Comparison of ENCODE assay signal across 1 cellular context in the genomic region with DNA sequence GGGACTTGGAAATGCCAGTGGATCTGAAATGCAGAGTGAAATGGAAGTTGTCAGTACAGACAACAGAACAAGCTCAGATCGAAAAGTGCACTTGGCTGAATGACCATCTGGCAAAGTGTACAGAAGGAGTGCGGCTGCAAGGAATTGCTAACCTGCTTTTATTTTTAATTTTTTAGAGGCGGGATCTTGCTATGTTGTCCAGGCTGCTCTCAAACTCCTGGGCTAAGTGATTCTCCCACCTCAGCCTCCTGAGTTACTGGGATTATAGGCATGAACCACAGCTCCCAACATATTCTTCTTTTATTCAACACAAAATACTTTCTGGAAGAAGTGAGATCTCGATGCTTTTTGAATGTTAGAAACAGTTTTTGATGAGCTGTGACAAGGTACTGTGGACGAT.
TF ChIP-seq lines count a peak whose summit lies in the region.

No MANE protein-coding gene starts in this region.

TF ChIP-seq in K562, 482 proteins besides CTCF, POLR2A, EP300 and RAD21:
- TF ChIP-seq FOXA1 (IDR thresholded peaks at IDR 0.05; ENCODE audit: borderline replicate concordance) (no peak), TBL1XR1 (IDR thresholded peaks at IDR 0.05; ENCODE audit: low read length in 2 of 2) (no peak), ZBTB17 (CRISPR knock-in tag; IDR thresholded peaks at IDR 0.05) (no peak), ARID1B (IDR thresholded peaks at IDR 0.05) (no peak), KDM2B (CRISPR knock-in tag; IDR thresholded peaks at IDR 0.05) (no peak), RBM22 (IDR thresholded peaks at IDR 0.05; ENCODE audit: low read depth, low read length, poor library complexity, severe bottlenecking) (no peak), LCOR (CRISPR knock-in tag; IDR thresholded peaks at IDR 0.05) (no peak), RBM25 (IDR thresholded peaks at IDR 0.05; ENCODE audit: low read depth, low read length, severe bottlenecking) (peak; percentile 26), ZNF282 (CRISPR knock-in tag; IDR thresholded peaks at IDR 0.05) (no peak), ZNF121 (CRISPR knock-in tag; conservative IDR thresholded peaks at IDR 0.05) (0 out of 2 replicates have a peak, but pooled peaks have one; percentile 8)
- TF ChIP-seq, protein P1, sequence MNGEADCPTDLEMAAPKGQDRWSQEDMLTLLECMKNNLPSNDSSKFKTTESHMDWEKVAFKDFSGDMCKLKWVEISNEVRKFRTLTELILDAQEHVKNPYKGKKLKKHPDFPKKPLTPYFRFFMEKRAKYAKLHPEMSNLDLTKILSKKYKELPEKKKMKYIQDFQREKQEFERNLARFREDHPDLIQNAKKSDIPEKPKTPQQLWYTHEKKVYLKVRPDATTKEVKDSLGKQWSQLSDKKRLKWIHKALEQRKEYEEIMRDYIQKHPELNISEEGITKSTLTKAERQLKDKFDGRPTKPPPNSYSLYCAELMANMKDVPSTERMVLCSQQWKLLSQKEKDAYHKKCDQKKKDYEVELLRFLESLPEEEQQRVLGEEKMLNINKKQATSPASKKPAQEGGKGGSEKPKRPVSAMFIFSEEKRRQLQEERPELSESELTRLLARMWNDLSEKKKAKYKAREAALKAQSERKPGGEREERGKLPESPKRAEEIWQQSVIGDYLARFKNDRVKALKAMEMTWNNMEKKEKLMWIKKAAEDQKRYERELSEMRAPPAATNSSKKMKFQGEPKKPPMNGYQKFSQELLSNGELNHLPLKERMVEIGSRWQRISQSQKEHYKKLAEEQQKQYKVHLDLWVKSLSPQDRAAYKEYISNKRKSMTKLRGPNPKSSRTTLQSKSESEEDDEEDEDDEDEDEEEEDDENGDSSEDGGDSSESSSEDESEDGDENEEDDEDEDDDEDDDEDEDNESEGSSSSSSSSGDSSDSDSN (IDR thresholded peaks at IDR 0.05; ENCODE audit: borderline replicate concordance in 1 of 2, low read depth in 2 of 2, low read length in 2 of 2) = no peak
- TF ChIP-seq, protein P2, sequence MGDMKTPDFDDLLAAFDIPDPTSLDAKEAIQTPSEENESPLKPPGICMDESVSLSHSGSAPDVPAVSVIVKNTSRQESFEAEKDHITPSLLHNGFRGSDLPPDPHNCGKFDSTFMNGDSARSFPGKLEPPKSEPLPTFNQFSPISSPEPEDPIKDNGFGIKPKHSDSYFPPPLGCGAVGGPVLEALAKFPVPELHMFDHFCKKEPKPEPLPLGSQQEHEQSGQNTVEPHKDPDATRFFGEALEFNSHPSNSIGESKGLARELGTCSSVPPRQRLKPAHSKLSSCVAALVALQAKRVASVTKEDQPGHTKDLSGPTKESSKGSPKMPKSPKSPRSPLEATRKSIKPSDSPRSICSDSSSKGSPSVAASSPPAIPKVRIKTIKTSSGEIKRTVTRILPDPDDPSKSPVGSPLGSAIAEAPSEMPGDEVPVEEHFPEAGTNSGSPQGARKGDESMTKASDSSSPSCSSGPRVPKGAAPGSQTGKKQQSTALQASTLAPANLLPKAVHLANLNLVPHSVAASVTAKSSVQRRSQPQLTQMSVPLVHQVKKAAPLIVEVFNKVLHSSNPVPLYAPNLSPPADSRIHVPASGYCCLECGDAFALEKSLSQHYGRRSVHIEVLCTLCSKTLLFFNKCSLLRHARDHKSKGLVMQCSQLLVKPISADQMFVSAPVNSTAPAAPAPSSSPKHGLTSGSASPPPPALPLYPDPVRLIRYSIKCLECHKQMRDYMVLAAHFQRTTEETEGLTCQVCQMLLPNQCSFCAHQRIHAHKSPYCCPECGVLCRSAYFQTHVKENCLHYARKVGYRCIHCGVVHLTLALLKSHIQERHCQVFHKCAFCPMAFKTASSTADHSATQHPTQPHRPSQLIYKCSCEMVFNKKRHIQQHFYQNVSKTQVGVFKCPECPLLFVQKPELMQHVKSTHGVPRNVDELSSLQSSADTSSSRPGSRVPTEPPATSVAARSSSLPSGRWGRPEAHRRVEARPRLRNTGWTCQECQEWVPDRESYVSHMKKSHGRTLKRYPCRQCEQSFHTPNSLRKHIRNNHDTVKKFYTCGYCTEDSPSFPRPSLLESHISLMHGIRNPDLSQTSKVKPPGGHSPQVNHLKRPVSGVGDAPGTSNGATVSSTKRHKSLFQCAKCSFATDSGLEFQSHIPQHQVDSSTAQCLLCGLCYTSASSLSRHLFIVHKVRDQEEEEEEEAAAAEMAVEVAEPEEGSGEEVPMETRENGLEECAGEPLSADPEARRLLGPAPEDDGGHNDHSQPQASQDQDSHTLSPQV (IDR thresholded peaks at IDR 0.05) = no peak
- TF ChIP-seq, protein P3, sequence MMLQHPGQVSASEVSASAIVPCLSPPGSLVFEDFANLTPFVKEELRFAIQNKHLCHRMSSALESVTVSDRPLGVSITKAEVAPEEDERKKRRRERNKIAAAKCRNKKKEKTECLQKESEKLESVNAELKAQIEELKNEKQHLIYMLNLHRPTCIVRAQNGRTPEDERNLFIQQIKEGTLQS (IDR thresholded peaks at IDR 0.05) = no peak
- TF ChIP-seq, protein P3 (CRISPR knock-in tag; conservative IDR thresholded peaks at IDR 0.05) = no peak
